In genomic region chr2:3517948-3518495, GRCh38 we compare ENCODE assay signal across 1 cellular context.
TF ChIP-seq lines count a peak whose summit lies in the region.

No MANE protein-coding gene starts in this region.

TF ChIP-seq in K562, 482 proteins besides CTCF, POLR2A, EP300 and RAD21:
- TF ChIP-seq PML (IDR thresholded peaks at IDR 0.05; ENCODE audit: low read length) (peak; percentile 6; the same call in 1 of the 2 replicates), RUNX1 (IDR thresholded peaks at IDR 0.05; ENCODE audit: low read depth) (no peak)
- TF ChIP-seq, protein P1, sequence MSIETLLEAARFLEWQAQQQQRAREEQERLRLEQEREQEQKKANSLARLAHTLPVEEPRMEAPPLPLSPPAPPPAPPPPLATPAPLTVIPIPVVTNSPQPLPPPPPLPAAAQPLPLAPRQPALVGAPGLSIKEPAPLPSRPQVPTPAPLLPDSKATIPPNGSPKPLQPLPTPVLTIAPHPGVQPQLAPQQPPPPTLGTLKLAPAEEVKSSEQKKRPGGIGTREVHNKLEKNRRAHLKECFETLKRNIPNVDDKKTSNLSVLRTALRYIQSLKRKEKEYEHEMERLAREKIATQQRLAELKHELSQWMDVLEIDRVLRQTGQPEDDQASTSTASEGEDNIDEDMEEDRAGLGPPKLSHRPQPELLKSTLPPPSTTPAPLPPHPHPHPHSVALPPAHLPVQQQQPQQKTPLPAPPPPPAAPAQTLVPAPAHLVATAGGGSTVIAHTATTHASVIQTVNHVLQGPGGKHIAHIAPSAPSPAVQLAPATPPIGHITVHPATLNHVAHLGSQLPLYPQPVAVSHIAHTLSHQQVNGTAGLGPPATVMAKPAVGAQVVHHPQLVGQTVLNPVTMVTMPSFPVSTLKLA (conservative IDR thresholded peaks at IDR 0.05) = 0 out of 4 replicates have a peak, but pooled peaks of 1 of the 2 experiments have one; percentile 3
